ENCODE assay signal across 8 cellular contexts in genomic region chr17:81514485-81514734, GRCh38. TPM values are rescaled to one million over a fixed set of nuclear protein-coding genes. Genes with fewer than 3 reads are reported as not detected.
A peak's percentile ranks its signal among the peaks of the same experiment; 100 is the strongest.
DNase-seq lines count a peak whose midpoint lies in the region; ATAC-seq and TF ChIP-seq lines count a peak whose summit lies in the region.

No MANE protein-coding gene starts in this region.

- H3K4me3 ChIP-seq in mammary epithelial cell (replicated peaks in 1 of 3; ENCODE audit: insufficient read depth in 1 of 3, low read depth in 2 of 3, low read length in 3 of 3): peak overlapping the region; percentile 41 to 66 (median 58)
- H3K4me3 ChIP-seq in mucosa of rectum (ENCODE audit: low read length in 2 of 2): peak overlapping the region; percentile 77 to 81

- H3K9me3 ChIP-seq in mammary epithelial cell (replicated peaks; ENCODE audit: insufficient read depth, low read length): no peaks in the 10 kb centered on the region
- H3K9me3 ChIP-seq in mucosa of rectum (ENCODE audit: control insufficient read depth in 2 of 2, low read length in 2 of 2): no peaks in the 10 kb centered on the region

- DNase-seq in stimulated activated naive CD8-positive, alpha-beta T cell treated with anti-CD3 and anti-CD28 coated beads, Interleukin-15, Interleukin-2, amounts not matched to agents 100 U/mL and 50 U/mL, for 24 hours: no peak
- DNase-seq in mammary epithelial cell: no peak
- no peak for DNase-seq in NCI-H1092 treated with DMSO at 0.1 percent for 48 hours (lab: John Stamatoyannopoulos, UW)
- DNase-seq in GM19240 (ENCODE audit: insufficient read length, low spot score): no peak

- dilution Hi-C loops in mammary epithelial cell (cut with HindIII; ENCODE audit: low sequenced_read_pairs): loop anchor here (5.0 to 25.0 kb wide), 5 partner anchors 53 to 502 kb away; partner anchors contain the start of genes PCYT2 and SIRT7

- CTCF ChIA-PET in mammary epithelial cell (lab: Charles Lee; ENCODE audit: low non-redundant PET): no interaction called here

- peaks cover 60% of the 10 kb centered on the region for H3K79me2 ChIP-seq in mammary epithelial cell (ENCODE audit: insufficient read depth, low read length)

- H3K36me3 ChIP-seq in mammary epithelial cell (ENCODE audit: insufficient read depth, low read length): peaks cover 24% of the 10 kb centered on the region
- peaks cover 28 to 29% of the 10 kb centered on the region in 2 donors for H3K36me3 ChIP-seq in mucosa of rectum (ENCODE audit: control insufficient read depth in 2 of 2, insufficient read depth in 2 of 2, low read length in 2 of 2)

- TF ChIP-seq CTCF in mammary epithelial cell (conservative IDR thresholded peaks at IDR 0.05 in 1 of 2, IDR thresholded peaks at IDR 0.05 in 1 of 2; ENCODE audit: extremely low read depth in 1 of 2, insufficient read depth in 1 of 2, low read depth in 1 of 2, low read length in 2 of 2): no peak

- H3K4me3 Mint-ChIP-seq in stimulated activated naive CD8-positive, alpha-beta T cell treated with anti-CD3 and anti-CD28 coated beads, Interleukin-15, Interleukin-2, amounts not matched to agents 100 ng/mL and 50 ng/mL, for 24 hours: peak overlapping the region; percentile 85

- H4K20me1 ChIP-seq in mammary epithelial cell (ENCODE audit: insufficient read depth, low read length): peaks cover 28% of the 10 kb centered on the region

- no CpG with 5 or more reads among the region's 34 CpGs for WGBS in mammary epithelial cell (ENCODE audit: low coverage, missing lambda C conversion rate)

- H3K27ac ChIP-seq in mammary epithelial cell (ENCODE audit: insufficient read depth, low read depth, low read length): peak overlapping the region; percentile 70
- peak overlapping the region; percentile 100 for H3K27ac ChIP-seq in mucosa of rectum (ENCODE audit: low read depth in 2 of 2, low read length in 2 of 2)

- intact Hi-C loops in mammary epithelial cell (cut with micrococcal nuclease): loop anchor here (10.0 kb wide), 1 partner anchor 350 kb away; the partner anchor contains the start of gene P4HB

- in situ Hi-C loops in mammary epithelial cell (cut with MboI; ENCODE audit: low sequenced_read_pairs in 2 of 2): loop anchor here in 1 of 2 donors (5.0 kb wide), 1 partner anchor 117 kb away; the partner anchor contains the start of gene BAHCC1

- H2AFZ ChIP-seq in mammary epithelial cell (ENCODE audit: low read depth, low read length): peak overlapping the region; percentile 57

- peak overlapping the region; percentile 71 for H3K27ac Mint-ChIP-seq in stimulated activated naive CD8-positive, alpha-beta T cell treated with anti-CD3 and anti-CD28 coated beads, Interleukin-15, Interleukin-2, amounts not matched to agents 100 ng/mL and 50 ng/mL, for 24 hours

- H3K4me2 ChIP-seq in mammary epithelial cell (ENCODE audit: insufficient read depth, low read depth, low read length): peak overlapping the region; percentile 99

- H3K9me3 Mint-ChIP-seq in stimulated activated naive CD8-positive, alpha-beta T cell treated with anti-CD3 and anti-CD28 coated beads, Interleukin-15, Interleukin-2, amounts not matched to agents 100 ng/mL and 50 ng/mL, for 24 hours: no peaks in the 10 kb centered on the region

- peaks cover 30% of the 10 kb centered on the region for H3K4me1 Mint-ChIP-seq in stimulated activated naive CD8-positive, alpha-beta T cell treated with anti-CD3 and anti-CD28 coated beads, Interleukin-15, Interleukin-2, amounts not matched to agents 100 ng/mL and 50 ng/mL, for 24 hours (ENCODE audit: low read depth)

- H3K27me3 ChIP-seq in mammary epithelial cell (ENCODE audit: insufficient read depth, low read length) (no peaks in the 10 kb centered on the region), mucosa of rectum (ENCODE audit: control insufficient read depth in 2 of 2, insufficient read depth in 2 of 2, low read length in 2 of 2) (no peaks in the 10 kb centered on the region)

- peak overlapping the region; percentile 58 for H3K9ac ChIP-seq in mammary epithelial cell (ENCODE audit: insufficient read depth, low read length)
- peak overlapping the region; percentile 97 to 99 for H3K9ac ChIP-seq in mucosa of rectum (ENCODE audit: low read depth in 1 of 2, low read length in 2 of 2)

- ATAC-seq in stimulated activated naive CD8-positive, alpha-beta T cell treated with anti-CD3 and anti-CD28 coated beads, Interleukin-15, Interleukin-2, amounts not matched to agents 100 U/mL and 50 U/mL, for 24 hours: no peak
- ATAC-seq in HG02763 (IDR thresholded peaks at IDR 0.05; ENCODE audit: unreplicated experiment): no peak
- ATAC-seq in GM19467 (IDR thresholded peaks at IDR 0.05; ENCODE audit: unreplicated experiment): no peak

- H3K27me3 Mint-ChIP-seq in stimulated activated naive CD8-positive, alpha-beta T cell treated with anti-CD3 and anti-CD28 coated beads, Interleukin-15, Interleukin-2, amounts not matched to agents 100 ng/mL and 50 ng/mL, for 24 hours: no peaks in the 10 kb centered on the region

- peaks cover 29% of the 10 kb centered on the region for H3K36me3 Mint-ChIP-seq in stimulated activated naive CD8-positive, alpha-beta T cell treated with anti-CD3 and anti-CD28 coated beads, Interleukin-15, Interleukin-2, amounts not matched to agents 100 ng/mL and 50 ng/mL, for 24 hours (ENCODE audit: low read depth)

- H3K4me1 ChIP-seq in mammary epithelial cell (ENCODE audit: insufficient read depth, low read length) (peaks cover 56% of the 10 kb centered on the region), mucosa of rectum (ENCODE audit: control insufficient read depth in 2 of 2, insufficient read depth in 2 of 2, low read length in 2 of 2) (peaks cover 43 to 46% of the 10 kb centered on the region in 2 donors)

- no TSS peak for BruUV-seq in mammary epithelial cell (replicated peaks; lab: Mats Ljungman, UMichigan)

RNA-seq across cellular contexts. Expression of gene ACTG1, which starts 1.8 kb away (rescaled TPM):
- total RNA-seq in mammary epithelial cell: over 10,000 TPM in 1 of 2 donors, 1,000 to 10,000 TPM in 1; 3,950 to 24,255 TPM
- polyA plus RNA-seq in mammary epithelial cell: 8,707 TPM
- 4,992 TPM for polyA minus RNA-seq in mammary epithelial cell

RNA-seq across cellular contexts. Expression of gene FSCN2, which starts 13.8 kb away (rescaled TPM):
- under 1 TPM; 0.47 to 0.83 TPM for total RNA-seq in mammary epithelial cell
- 0.03 TPM for polyA plus RNA-seq in mammary epithelial cell
- polyA minus RNA-seq in mammary epithelial cell: not detected

RNA-seq across cellular contexts. Expression of gene FAAP100, which starts 37.7 kb away (rescaled TPM):
- total RNA-seq in mammary epithelial cell: 10 to 100 TPM; 23.5 to 26.6 TPM
- 14.6 TPM for polyA plus RNA-seq in mammary epithelial cell
- 37.0 TPM for polyA minus RNA-seq in mammary epithelial cell
